ENCODE assay signal across 17 cellular contexts in the genomic region with DNA sequence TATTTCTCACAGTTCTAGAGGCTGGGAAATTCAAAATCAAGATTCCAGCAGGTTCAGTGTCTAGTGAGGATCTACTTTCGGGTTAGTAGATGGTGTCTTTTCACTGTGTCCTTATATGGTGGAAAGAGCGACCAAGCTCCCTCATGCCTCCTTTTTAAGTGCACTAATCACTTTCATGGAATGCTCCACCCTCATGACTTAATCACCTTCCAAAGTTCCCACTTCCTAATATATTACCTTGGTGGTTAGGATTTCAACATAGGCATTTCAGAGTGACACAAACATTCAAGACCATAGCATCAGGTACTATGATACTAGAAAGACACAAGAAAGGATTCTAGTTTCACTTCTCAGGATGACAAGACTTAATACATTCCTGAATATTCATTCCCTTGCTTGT.
A peak's percentile ranks its signal among the peaks of the same experiment; 100 is the strongest.
DNase-seq lines count a peak whose midpoint lies in the region; ATAC-seq lines count a peak whose summit lies in the region.
"Had no signal": no experiment of that assay in that cellular context is flagged by ENCODE, and none has a peak within 500 bp of the region (broad histone marks: within the 10 kb centered on the region; RNA-seq: fewer than 3 reads in every experiment).

No MANE protein-coding gene starts in this region.

- H3K9me3 Mint-ChIP-seq in activated CD4-positive, alpha-beta T cell treated with anti-CD3 and anti-CD28 coated beads, Interleukin-2, amount 10 ng/mL, durations not matched to agents 24 days and 14 days: peaks cover 22% of the 10 kb centered on the region

- H3K4me1 Mint-ChIP-seq in activated CD4-positive, alpha-beta T cell treated with anti-CD3 and anti-CD28 coated beads, Interleukin-2, amount 10 ng/mL, durations not matched to agents 24 days and 14 days: peaks cover 12% of the 10 kb centered on the region

- H3K9ac ChIP-seq in adipocyte (ENCODE audit: low read length): peak overlapping the region; percentile 63
- H3K9ac ChIP-seq: BLaER1 had no signal

- H3K27me3 Mint-ChIP-seq in activated CD4-positive, alpha-beta T cell treated with anti-CD3 and anti-CD28 coated beads, Interleukin-2, amount 10 ng/mL, durations not matched to agents 24 days and 14 days: no peaks in the 10 kb centered on the region

- H3K4me3 Mint-ChIP-seq in activated CD4-positive, alpha-beta T cell treated with anti-CD3 and anti-CD28 coated beads, Interleukin-2, amount 10 ng/mL, durations not matched to agents 24 days and 14 days: no peak overlapping the region
- H3K4me3 Mint-ChIP-seq: CD8-positive, alpha-beta T cell had no signal

- no peak for ATAC-seq in GM21381 (IDR thresholded peaks at IDR 0.05; ENCODE audit: unreplicated experiment)
- ATAC-seq: CD8-positive, alpha-beta T cell; K562 had no signal

- no peak overlapping the region for H3K27ac ChIP-seq in SJCRH30
- H3K27ac ChIP-seq: 22Rv1, BLaER1 had no signal

- H3K4me3 ChIP-seq in adipocyte (ENCODE audit: low read length) (peak overlapping the region; percentile 64), SJCRH30 (no peak overlapping the region)
- H3K4me3 ChIP-seq: BLaER1, K562 had no signal

- H3K4me1 ChIP-seq in adipocyte (ENCODE audit: control insufficient read depth, insufficient read depth, low read length) (peaks cover 36% of the 10 kb centered on the region), SJCRH30 (no peaks in the 10 kb centered on the region)
- H3K4me1 ChIP-seq: BLaER1 had no signal

- DNase-seq in activated CD4-positive, alpha-beta T cell treated with anti-CD3 and anti-CD28 coated beads, Interleukin-2, amount 10 ng/mL, durations not matched to agents 24 days and 14 days: no peak
- no peak for DNase-seq in activated CD4-positive, alpha-beta T cell treated with anti-CD3 and anti-CD28 coated beads, Interleukin-2, amount 50 U/mL, for 1 hour
- DNase-seq in adipocyte (ENCODE audit: low read depth): no peak
- DNase-seq in kidney tubule cell (ENCODE audit: low spot score): peak; percentile 95
- DNase-seq in stimulated activated CD4-positive, alpha-beta T cell treated with anti-CD3 and anti-CD28 coated beads, Interleukin-4, amount 100 ng/mL, for 4 hours: no peak
- no peak for DNase-seq in SJCRH30
- no peak for DNase-seq in stimulated activated CD4-positive, alpha-beta T cell treated with anti-CD3 and anti-CD28 coated beads, Interleukin-12 subunit alpha, Interleukin-12 subunit beta, amount 100 ng/mL, for 4 hours
- DNase-seq: CD8-positive, alpha-beta T cell; DMS79 treated with DMSO at 0.1 percent for 48 hours; NCI-H1436 treated with DMSO at 0.1 percent for 48 hours; NCI-H2081; NCI-H510A; SHP77 treated with DMSO at 0.1 percent for 48 hours had no signal

- intact Hi-C loops in activated CD4-positive, alpha-beta T cell treated with anti-CD3 and anti-CD28 coated beads, Interleukin-2, amount 10 ng/mL, durations not matched to agents 24 days and 14 days (cut with micrococcal nuclease): loop anchor here (2.0 kb wide), 1 partner anchor 14 kb away; no protein-coding TSS in a partner anchor

- H3K27me3 ChIP-seq in adipocyte (replicated peaks; ENCODE audit: control insufficient read depth, insufficient read depth, low read length) (no peaks in the 10 kb centered on the region), SJCRH30 (no peaks in the 10 kb centered on the region)
- H3K27me3 ChIP-seq: BLaER1 had no signal

- H3K36me3 ChIP-seq in adipocyte (ENCODE audit: control insufficient read depth, insufficient read depth, low read length, severe bottlenecking) (no peaks in the 10 kb centered on the region), SJCRH30 (no peaks in the 10 kb centered on the region)
- H3K36me3 ChIP-seq: BLaER1 had no signal

- peaks cover 15% of the 10 kb centered on the region for H3K36me3 Mint-ChIP-seq in activated CD4-positive, alpha-beta T cell treated with anti-CD3 and anti-CD28 coated beads, Interleukin-2, amount 10 ng/mL, durations not matched to agents 24 days and 14 days (ENCODE audit: low read depth)
- H3K36me3 Mint-ChIP-seq: CD8-positive, alpha-beta T cell had no signal

- H3K9me3 ChIP-seq in adipocyte (ENCODE audit: control insufficient read depth, low read length) (peaks cover 13% of the 10 kb centered on the region), SJCRH30 (replicated peaks) (no peaks in the 10 kb centered on the region)

- H3K27ac Mint-ChIP-seq in activated CD4-positive, alpha-beta T cell treated with anti-CD3 and anti-CD28 coated beads, Interleukin-2, amount 10 ng/mL, durations not matched to agents 24 days and 14 days: peak overlapping the region; percentile 51
- H3K27ac Mint-ChIP-seq: CD8-positive, alpha-beta T cell had no signal
